In genomic region chr16:67936124-67936875, GRCh38 we compare ENCODE assay signal across 8 cellular contexts. TPM values are rescaled to one million over a fixed set of nuclear protein-coding genes. Genes with fewer than 3 reads are reported as not detected.
DNase-seq lines count a peak whose midpoint lies in the region; ATAC-seq and TF ChIP-seq lines count a peak whose summit lies in the region.

PSMB10 (minus strand) TSS chr16:67936850; CDS start chr16:67936749, 101 bp downstream.

- H3K4me2 ChIP-seq in GM23338: peak within 1 kb of the TSS; percentile 99

- H3K36me3 Mint-ChIP-seq in GM23338 (ENCODE audit: low read depth): peaks cover 20% of the 10 kb centered on the region; the same call in 2 of the 3 replicates

- TF ChIP-seq POLR2A in Peyer's patch (IDR thresholded peaks at IDR 0.05) (peak; percentile 69 to 75), adrenal gland (IDR thresholded peaks at IDR 0.05) (peak in 1 of 2 donors; percentile 63)

- peaks cover 5% of the 10 kb centered on the region; the same call in 1 of the 2 replicates for H3K79me2 ChIP-seq in GM23338 (replicated peaks; ENCODE audit: insufficient read depth)

- H3K4me1 ChIP-seq in GM23338 (ENCODE audit: insufficient read depth) (peaks cover 10% of the 10 kb centered on the region; the same call in 1 of the 2 replicates), Peyer's patch (peaks cover 0 to 27% (median 17%) of the 10 kb centered on the region in 4 donors), adrenal gland (replicated peaks in 1 of 2) (peaks cover 8 to 19% of the 10 kb centered on the region in 2 donors), heart right ventricle (peaks cover 4 to 45% (median 33%) of the 10 kb centered on the region in 9 donors)

- H3F3A ChIP-seq in GM23338 (replicated peaks; ENCODE audit: low read depth): peaks cover 9% of the 10 kb centered on the region

- H3K9me2 ChIP-seq in GM23338 (ENCODE audit: insufficient read depth): no peaks in the 10 kb centered on the region

- peak within 1 kb of the TSS; percentile 79; the same call in 1 of the 2 replicates for H3K27ac ChIP-seq in GM23338 (ENCODE audit: low read depth)
- H3K27ac ChIP-seq in Peyer's patch: peak within 1 kb of the TSS; percentile 95 to 98 (median 96)
- peak within 1 kb of the TSS; percentile 82 to 98 (median 90) for H3K27ac ChIP-seq in adrenal gland
- H3K27ac ChIP-seq in heart right ventricle: peak within 1 kb of the TSS; percentile 70 to 98 (median 95)

- DNase-seq in EH (ENCODE audit: low read depth) (peak; percentile 86), GM23338 (ENCODE audit: low spot score) (peak; percentile 63), Peyer's patch (peak in 1 of 3 donors; percentile 78), adrenal gland (peak; percentile 58 to 79 (median 64)), heart right ventricle (peak; percentile 45 to 52), pons (ENCODE audit: low spot score) (peak; percentile 37), cerebellar nuclear complex (lab: John Stamatoyannopoulos, UW) (no peak)

- peaks cover 21% of the 10 kb centered on the region for H3K4me1 Mint-ChIP-seq in GM23338

- intact Hi-C loops in adrenal gland (cut with DNase I): no loop called here
- intact Hi-C loops in heart right ventricle (cut with DNase I): loop anchor here in 5 of 10 donors (2.0 to 10.0 kb wide), 6 partner anchors 31 to 411 kb away; partner anchors contain the start of gene RIPOR1 (in 3 of the 5)

- TF ChIP-seq CTCF in GM23338 (conservative IDR thresholded peaks at IDR 0.05; ENCODE audit: low read depth in 2 of 2) (peak in 1 of 2 experiments; percentile 21; a peak in 1 of 4 replicates), Peyer's patch (IDR thresholded peaks at IDR 0.05) (no peak), adrenal gland (IDR thresholded peaks at IDR 0.05) (no peak), heart right ventricle (IDR thresholded peaks at IDR 0.05) (peak in 2 of 9 donors; percentile 7 to 10)

- peaks cover 8% of the 10 kb centered on the region for H4K20me1 ChIP-seq in GM23338 (replicated peaks; ENCODE audit: insufficient read depth)

- H3K27me3 Mint-ChIP-seq in GM23338 (ENCODE audit: insufficient read depth, low read depth, poor library complexity): peaks cover 40% of the 10 kb centered on the region

- 0 out of 3 replicates have a peak, but pooled peaks cover 3% of the 10 kb centered on the region for H3K9me3 Mint-ChIP-seq in GM23338

- H3K9me3 ChIP-seq in Peyer's patch: no peaks in the 10 kb centered on the region
- no peaks in the 10 kb centered on the region for H3K9me3 ChIP-seq in adrenal gland (replicated peaks in 1 of 3)
- H3K9me3 ChIP-seq in heart right ventricle: no peaks in the 10 kb centered on the region

- no peaks in the 10 kb centered on the region for H3K27me3 ChIP-seq in GM23338 (ENCODE audit: insufficient read depth)
- no peaks in the 10 kb centered on the region for H3K27me3 ChIP-seq in Peyer's patch
- no peaks in the 10 kb centered on the region for H3K27me3 ChIP-seq in adrenal gland
- no peaks in the 10 kb centered on the region for H3K27me3 ChIP-seq in heart right ventricle

- peak within 1 kb of the TSS; percentile 100 for H3K4me3 Mint-ChIP-seq in GM23338

- H3K36me3 ChIP-seq in GM23338 (ENCODE audit: insufficient read depth) (peaks cover 2% of the 10 kb centered on the region; the same call in 1 of the 2 replicates), Peyer's patch (peaks cover 0 to 35% (median 0%) of the 10 kb centered on the region in 3 donors), adrenal gland (replicated peaks in 1 of 2) (peaks cover 0 to 18% of the 10 kb centered on the region in 2 donors), heart right ventricle (peaks cover 0 to 60% (median 13%) of the 10 kb centered on the region in 9 donors)

- ATAC-seq in GM23338 (peak; percentile 10), heart right ventricle (peak; percentile 13 to 60 (median 35)), GM18517 (IDR thresholded peaks at IDR 0.05; ENCODE audit: unreplicated experiment) (no peak)

- peak within 1 kb of the TSS; percentile 99 for H3K27ac Mint-ChIP-seq in GM23338

- peak within 1 kb of the TSS; percentile 87; the same call in 1 of the 2 replicates for H2AFZ ChIP-seq in GM23338

- H3K4me3 ChIP-seq in GM23338: peak within 1 kb of the TSS; percentile 98
- H3K4me3 ChIP-seq in Peyer's patch: peak within 1 kb of the TSS; percentile 67 to 99 (median 89)
- peak within 1 kb of the TSS; percentile 78 to 99 (median 92) for H3K4me3 ChIP-seq in adrenal gland
- H3K4me3 ChIP-seq in heart right ventricle: peak within 1 kb of the TSS; percentile 70 to 96 (median 86)

- WGBS in adrenal gland, 4 donors: 0 to 1% (median 0%) methylated on average over 23 to 54 of the region's 54 CpGs
- 0 to 1% methylated on average over 53 to 54 of the region's 54 CpGs for WGBS in heart right ventricle, 2 donors

TF ChIP-seq in GM23338, 12 proteins besides CTCF, POLR2A, EP300 and RAD21:
- TF ChIP-seq JUNB (IDR thresholded peaks at IDR 0.05; ENCODE audit: unreplicated experiment) (no peak), ZNF462 (CRISPR knock-in tag; IDR thresholded peaks at IDR 0.05) (no peak), NANOG (IDR thresholded peaks at IDR 0.05; ENCODE audit: borderline replicate concordance) (no peak), POLR2AphosphoS5 (IDR thresholded peaks at IDR 0.05; ENCODE audit: low read depth) (no peak), STAT1 (IDR thresholded peaks at IDR 0.05; ENCODE audit: unreplicated experiment) (no peak)

RNA-seq across cellular contexts. Expression of gene PSMB10, which starts in this region (rescaled TPM):
- 27.5 and 35.0 TPM in 2 replicates for total RNA-seq in GM23338 (2014; rRNA removed; shearing (Covaris generic))
- polyA plus RNA-seq in GM23338 (2016; fragmentation: Nextera tagmentation; extraction: Ambion mirVana) (114 and 129 TPM in 2 replicates), adrenal gland (100 to 1,000 TPM in 2 of 3 donors, 10 to 100 TPM in 1; 12.6 to 315 (median 305) TPM), heart right ventricle (100 to 1,000 TPM in 1 of 2 donors, 10 to 100 TPM in 1; 87.4 to 170 TPM)
- total RNA-seq in Peyer's patch (100 to 1,000 TPM in 1 of 4 donors, 10 to 100 TPM in 3; 62.0 to 106 (median 79.9) TPM), adrenal gland (10 to 100 TPM; 42.0 to 71.9 (median 59.1) TPM), heart right ventricle (100 to 1,000 TPM in 1 of 10 donors, 10 to 100 TPM in 9; 48.9 to 164 (median 62.8) TPM)

Comparison
In these comparisons a context has a peak if more than half of its experiments do, and no peak if none do; other contexts are left out.
1. DNase-seq: peak in EH (single experiment), GM23338 (single experiment), adrenal gland (7 of 7), heart right ventricle (2 of 2) and pons (single experiment); none in cerebellar nuclear complex (0 of 2).
2. Peak in every context shown above with its lines, with median percentiles within 50 percentile points of each other: H3K27ac ChIP-seq and H3K4me3 ChIP-seq.